ENCODE assay signal across 1 cellular context in the genomic region with DNA sequence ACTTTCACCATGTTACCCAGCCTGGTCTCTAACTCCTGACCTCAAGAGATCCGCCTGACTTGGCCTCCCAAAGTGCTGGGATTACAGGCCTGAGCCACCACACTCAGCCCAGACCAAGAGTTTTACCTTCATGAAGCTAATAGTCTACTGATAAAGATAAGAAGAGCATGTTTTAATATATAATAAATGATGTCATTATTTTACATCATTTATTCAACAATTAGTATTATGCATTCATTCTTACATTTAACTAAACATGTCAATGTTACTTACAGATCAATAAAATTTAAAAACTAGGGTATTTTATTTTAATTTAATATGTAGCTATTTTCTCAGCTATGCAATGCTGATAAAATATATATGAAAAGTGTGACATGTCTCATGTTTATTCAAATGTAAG. TPM values are rescaled to one million over a fixed set of nuclear protein-coding genes. Genes with fewer than 3 reads are reported as not detected.
"Had no signal": no experiment of that assay in that cellular context is flagged by ENCODE, and none has a peak within 500 bp of the region (broad histone marks: within the 10 kb centered on the region; RNA-seq: fewer than 3 reads in every experiment).

No MANE protein-coding gene starts in this region.

RNA-seq across cellular contexts. Expression of gene SLC25A21, which starts 26.0 kb away (rescaled TPM):
- total RNA-seq: natural killer cell treated with Interleukin-12 subunit alpha and Interleukin-12 subunit beta and Interleukin-15 and Interleukin-18, amount 100 ng/mL, for 72 hours had no signal

RNA-seq across cellular contexts. Expression of gene MIPOL1, which starts 51.3 kb away (rescaled TPM):
- total RNA-seq: natural killer cell treated with Interleukin-12 subunit alpha and Interleukin-12 subunit beta and Interleukin-15 and Interleukin-18, amount 100 ng/mL, for 72 hours had no signal
